In the genomic region with DNA sequence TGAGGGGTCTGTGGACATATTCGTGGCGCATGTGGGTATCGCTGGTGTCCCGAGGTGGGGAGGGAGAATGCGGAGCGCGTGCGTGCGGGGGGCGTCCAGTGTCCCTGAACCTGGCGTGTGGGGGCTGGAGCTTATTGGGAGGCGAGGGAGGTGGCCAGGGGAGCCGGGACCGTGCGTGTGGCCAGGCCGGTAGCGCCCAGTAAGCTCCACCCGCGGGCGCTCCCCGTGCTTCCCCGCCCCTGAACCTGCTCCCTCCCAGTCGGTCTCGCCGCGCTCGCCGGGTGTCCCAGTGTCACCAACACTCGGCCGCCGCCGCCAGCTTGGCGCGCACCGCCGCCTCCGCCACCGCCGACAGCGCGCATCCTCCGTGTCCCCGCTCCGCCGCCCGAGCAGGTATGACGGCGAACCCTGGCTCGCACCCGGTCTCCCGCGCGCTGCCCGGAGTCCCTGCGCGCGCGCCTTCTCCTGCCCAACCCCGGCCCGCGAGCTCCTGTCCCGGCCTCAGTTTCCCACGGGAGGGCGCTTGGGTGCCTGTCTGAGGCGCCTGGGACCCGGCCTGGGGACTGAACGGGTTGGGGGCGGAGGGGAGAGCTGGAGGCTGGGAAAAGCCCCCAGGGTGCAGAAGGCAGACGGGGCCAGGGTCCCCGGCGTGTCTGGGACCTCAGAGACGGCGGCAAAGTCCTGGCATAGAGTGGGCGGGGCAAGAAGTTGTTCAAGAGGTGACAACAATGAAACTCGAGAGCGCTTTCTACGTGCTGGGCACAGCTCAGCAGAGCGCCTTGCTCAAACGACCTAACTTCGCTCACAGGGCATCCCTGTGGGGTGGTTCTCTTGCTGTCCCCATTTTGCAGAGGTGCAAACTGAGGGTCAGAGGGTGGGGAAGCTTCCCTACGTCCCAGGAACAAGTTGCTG, we compare ENCODE assay signal across 9 cellular contexts. TPM values are rescaled to one million over a fixed set of nuclear protein-coding genes. Genes with fewer than 3 reads are reported as not detected.
DNase-seq lines count a peak whose midpoint lies in the region; ATAC-seq, FAIRE-seq and TF ChIP-seq lines count a peak whose summit lies in the region.
"Had no signal": no experiment of that assay in that cellular context is flagged by ENCODE, and none has a peak within 500 bp of the region (broad histone marks: within the 10 kb centered on the region; RNA-seq: fewer than 3 reads in every experiment).

A gene with protein sequence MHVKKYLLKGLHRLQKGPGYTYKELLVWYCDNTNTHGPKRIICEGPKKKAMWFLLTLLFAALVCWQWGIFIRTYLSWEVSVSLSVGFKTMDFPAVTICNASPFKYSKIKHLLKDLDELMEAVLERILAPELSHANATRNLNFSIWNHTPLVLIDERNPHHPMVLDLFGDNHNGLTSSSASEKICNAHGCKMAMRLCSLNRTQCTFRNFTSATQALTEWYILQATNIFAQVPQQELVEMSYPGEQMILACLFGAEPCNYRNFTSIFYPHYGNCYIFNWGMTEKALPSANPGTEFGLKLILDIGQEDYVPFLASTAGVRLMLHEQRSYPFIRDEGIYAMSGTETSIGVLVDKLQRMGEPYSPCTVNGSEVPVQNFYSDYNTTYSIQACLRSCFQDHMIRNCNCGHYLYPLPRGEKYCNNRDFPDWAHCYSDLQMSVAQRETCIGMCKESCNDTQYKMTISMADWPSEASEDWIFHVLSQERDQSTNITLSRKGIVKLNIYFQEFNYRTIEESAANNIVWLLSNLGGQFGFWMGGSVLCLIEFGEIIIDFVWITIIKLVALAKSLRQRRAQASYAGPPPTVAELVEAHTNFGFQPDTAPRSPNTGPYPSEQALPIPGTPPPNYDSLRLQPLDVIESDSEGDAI (plus strand): TSS at position 258 of the 912 bp plus-strand sequence. CDS start 46,298 bp downstream, outside the sequence.

- intact Hi-C loops in Calu3 (cut with micrococcal nuclease; ENCODE audit: unreplicated experiment), result loop anchor here (10.0 kb wide), 1 partner anchor 132 kb away; no protein-coding TSS in a partner anchor

- no TSS peak for BruUV-seq in Calu3 (replicated peaks; lab: Mats Ljungman, UMichigan)

- DNase-seq in Calu3, result peak; percentile 21
- no peak for DNase-seq in chondrocyte (ENCODE audit: low spot score)
- DNase-seq in D721Med (ENCODE audit: insufficient read length, low spot score), result no peak
- DNase-seq in NCI-H82 (lab: John Stamatoyannopoulos, UW), result no peak
- DNase-seq: naive B cell had no signal

- no peaks in the 10 kb centered on the region for H3K9me3 ChIP-seq in HUES64 (ENCODE audit: insufficient read depth, low read depth, low read length)

- H3K4me1 Mint-ChIP-seq in Calu3 (ENCODE audit: low read depth, unreplicated experiment) (peaks cover 11% of the 10 kb centered on the region), chondrocyte (ENCODE audit: low read depth) (peaks cover 10% of the 10 kb centered on the region), nephron (no peaks in the 10 kb centered on the region)

- ATAC-seq in GM19452 (IDR thresholded peaks at IDR 0.05; ENCODE audit: unreplicated experiment) (no peak), GM19324 (IDR thresholded peaks at IDR 0.05; ENCODE audit: low FRiP score, unreplicated experiment) (no peak)

- CTCF ChIA-PET in Calu3 (lab: Charles Lee), result interaction anchor here (0.6 kb wide), 2 partner anchors 33 to 389 kb away, joined by 3 read pairs; no protein-coding TSS in a partner anchor

- H3K27ac ChIP-seq in HUES64 (ENCODE audit: low read depth, low read length), result no peak within 1 kb of the TSS

- H3K4me3 ChIP-seq in HUES64 (ENCODE audit: low read length), result peak within 1 kb of the TSS; percentile 58

- no peak for FAIRE-seq in D721Med (lab: Jason Lieb, UNC)

- H3K27me3 ChIP-seq in HUES64 (ENCODE audit: insufficient read depth, low read length), result peaks cover 46% of the 10 kb centered on the region

- 3% methylated on average over 81 of the region's 81 CpGs for WGBS in HUES64

- no peaks in the 10 kb centered on the region for H3K36me3 ChIP-seq in HUES64 (ENCODE audit: insufficient read depth, low read length)

- H3K36me3 Mint-ChIP-seq in Calu3 (ENCODE audit: insufficient read depth, unreplicated experiment) (peaks cover 3% of the 10 kb centered on the region), chondrocyte (ENCODE audit: low read depth) (peaks cover 1% of the 10 kb centered on the region), nephron (ENCODE audit: low read depth) (no peaks in the 10 kb centered on the region)

- H3K4me3 Mint-ChIP-seq in Calu3 (ENCODE audit: low read depth, unreplicated experiment) (peak within 1 kb of the TSS; percentile 45), chondrocyte (ENCODE audit: unreplicated experiment) (peak within 1 kb of the TSS; percentile 13), nephron (peak within 1 kb of the TSS; percentile 23 to 67 (median 28))

- H3K9ac ChIP-seq in HUES64 (ENCODE audit: low read depth, low read length), result no peak within 1 kb of the TSS; the same call in 1 of the 2 replicates

- no peak for TF ChIP-seq CTCF in Calu3 (IDR thresholded peaks at IDR 0.05; ENCODE audit: unreplicated experiment)
- no peak for TF ChIP-seq CTCF in chondrocyte (IDR thresholded peaks at IDR 0.05)
- TF ChIP-seq CTCF in nephron (IDR thresholded peaks at IDR 0.05; ENCODE audit: unreplicated experiment in 3 of 3), result no peak
- no peak for TF ChIP-seq CTCF in D721Med (IDR thresholded peaks at IDR 0.05; ENCODE audit: insufficient read depth, missing control alignments)

- no peaks in the 10 kb centered on the region; the same call in 1 of the 2 replicates for H3K4me1 ChIP-seq in HUES64 (ENCODE audit: insufficient read depth, low read length)

- H3K27me3 Mint-ChIP-seq in Calu3 (ENCODE audit: unreplicated experiment) (peaks cover 75% of the 10 kb centered on the region), chondrocyte (ENCODE audit: low read depth) (peaks cover 41% of the 10 kb centered on the region), nephron (ENCODE audit: low read depth) (peaks cover 79% of the 10 kb centered on the region)

- H3K27ac Mint-ChIP-seq in Calu3 (ENCODE audit: unreplicated experiment) (no peak within 1 kb of the TSS), chondrocyte (ENCODE audit: unreplicated experiment) (no peak within 1 kb of the TSS), nephron (no peak within 1 kb of the TSS)
- H3K27ac Mint-ChIP-seq: naive B cell had no signal

- H3K9me3 Mint-ChIP-seq in Calu3 (ENCODE audit: low read depth, unreplicated experiment) (peaks cover 2% of the 10 kb centered on the region), chondrocyte (ENCODE audit: low read depth) (no peaks in the 10 kb centered on the region), nephron (no peaks in the 10 kb centered on the region)

RNA-seq across cellular contexts. Expression of the gene that starts here (rescaled TPM):
- total RNA-seq in Calu3 (2022) (not detected in 2 replicates), chondrocyte (not detected in 3 replicates)
- 0.30 TPM for polyA plus RNA-seq in HUES64 (2013, experiment 1 of 2)
- 0.19 TPM for polyA plus RNA-seq in HUES64 (2013, experiment 2 of 2)

Comparison
In these comparisons a context has a peak if more than half of its experiments do, and no peak if none do; other contexts are left out.
1. Peak in DNase-seq in Calu3; RNA of the gene not detected or under 1 TPM.